19 cellular contexts compared by ENCODE assay signal in the genomic region with DNA sequence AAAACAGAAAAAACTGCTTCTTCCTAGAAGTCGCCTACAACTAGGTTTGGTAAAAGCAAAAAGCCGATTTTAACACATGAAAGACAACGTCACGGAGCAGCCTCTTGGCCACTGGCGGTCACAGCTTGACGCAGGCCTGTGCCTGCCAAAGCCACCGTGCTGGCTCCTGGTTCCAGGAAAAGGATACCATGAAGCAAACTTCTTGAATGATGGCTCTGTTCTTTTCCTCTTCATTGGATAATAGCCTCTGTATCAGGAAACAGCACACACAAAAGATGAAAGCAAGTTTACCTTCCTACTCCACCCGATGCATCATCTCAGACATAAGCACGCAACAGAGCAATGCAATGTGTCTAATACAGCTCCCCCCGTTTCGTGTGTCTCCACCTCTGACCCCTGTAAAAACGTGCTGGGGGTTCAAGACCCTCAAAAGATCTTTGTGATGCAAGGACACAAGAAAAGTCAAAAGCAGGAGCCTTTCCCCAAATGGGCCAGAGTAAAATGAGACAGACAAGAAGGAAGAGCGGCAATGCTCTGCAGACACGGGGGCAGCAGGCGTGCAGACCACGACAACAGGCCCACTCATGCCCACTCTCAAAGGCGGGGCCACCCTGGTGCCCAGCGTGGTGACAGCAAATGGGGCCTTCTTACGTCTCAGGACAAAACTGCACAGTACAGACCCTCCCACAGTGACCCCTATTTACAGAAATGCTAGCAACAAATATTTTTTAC. TPM values are rescaled to one million over a fixed set of nuclear protein-coding genes. Genes with fewer than 3 reads are reported as not detected.
A peak's percentile ranks its signal among the peaks of the same experiment; 100 is the strongest.
DNase-seq lines count a peak whose midpoint lies in the region; ATAC-seq and TF ChIP-seq lines count a peak whose summit lies in the region.
"Had no signal": no experiment of that assay in that cellular context is flagged by ENCODE, and none has a peak within 500 bp of the region (broad histone marks: within the 10 kb centered on the region; RNA-seq: fewer than 3 reads in every experiment).

No MANE protein-coding gene starts in this region.

- H3K4me1 Mint-ChIP-seq in activated T-cell treated with anti-CD3 and anti-CD28 coated beads, Interleukin-2, amount 50 U/mL, for 24 hours (ENCODE audit: low read depth) = peaks cover 28% of the 10 kb centered on the region
- peaks cover 26% of the 10 kb centered on the region for H3K4me1 Mint-ChIP-seq in activated T-cell treated with anti-CD3 and anti-CD28 coated beads, Interleukin-2, amount 50 U/mL, for 72 hours (ENCODE audit: low read depth)
- H3K4me1 Mint-ChIP-seq in type B pancreatic cell (ENCODE audit: unreplicated experiment) (peaks cover 17% of the 10 kb centered on the region), immature natural killer cell (peaks cover 33 to 46% of the 10 kb centered on the region in 2 donors)

- ATAC-seq in activated T-cell treated with anti-CD3 and anti-CD28 coated beads, Interleukin-2, amount 50 U/mL, for 72 hours (replicated peaks in 1 of 2) = no peak
- no peak for ATAC-seq in HG02763 (IDR thresholded peaks at IDR 0.05; ENCODE audit: unreplicated experiment)
- ATAC-seq: HCT116, K562 had no signal

- H3K9me3 Mint-ChIP-seq in activated T-cell treated with anti-CD3 and anti-CD28 coated beads, Interleukin-2, amount 50 U/mL, for 24 hours = peaks cover 2% of the 10 kb centered on the region
- H3K9me3 Mint-ChIP-seq in activated T-cell treated with anti-CD3 and anti-CD28 coated beads, Interleukin-2, amount 50 U/mL, for 72 hours = peaks cover 0 to 3% of the 10 kb centered on the region in 2 donors
- H3K9me3 Mint-ChIP-seq in type B pancreatic cell = no peaks in the 10 kb centered on the region
- H3K9me3 Mint-ChIP-seq in immature natural killer cell = no peaks in the 10 kb centered on the region
- H3K9me3 Mint-ChIP-seq: activated CD4-positive, alpha-beta T cell treated with anti-CD3 and anti-CD28 coated beads, Interleukin-2, amount 10 ng/mL, durations not matched to agents 24 days and 14 days had no signal

- H3K27ac Mint-ChIP-seq in activated T-cell treated with anti-CD3 and anti-CD28 coated beads, Interleukin-2, amount 50 U/mL, for 24 hours = peak overlapping the region; percentile 69
- no peak overlapping the region for H3K27ac Mint-ChIP-seq in activated T-cell treated with anti-CD3 and anti-CD28 coated beads, Interleukin-2, amount 50 U/mL, for 72 hours
- H3K27ac Mint-ChIP-seq in type B pancreatic cell (peak overlapping the region; percentile 21), immature natural killer cell (no peak overlapping the region)
- H3K27ac Mint-ChIP-seq: activated CD4-positive, alpha-beta T cell treated with anti-CD3 and anti-CD28 coated beads, Interleukin-2, amount 10 ng/mL, durations not matched to agents 24 days and 14 days; CD4-positive, CD25-positive, alpha-beta regulatory T cell; mesothelial cell of epicardium had no signal

- peaks cover 49% of the 10 kb centered on the region for H3K36me3 Mint-ChIP-seq in activated T-cell treated with anti-CD3 and anti-CD28 coated beads, Interleukin-2, amount 50 U/mL, for 24 hours (ENCODE audit: low read depth)
- H3K36me3 Mint-ChIP-seq in activated T-cell treated with anti-CD3 and anti-CD28 coated beads, Interleukin-2, amount 50 U/mL, for 72 hours (ENCODE audit: insufficient read depth in 2 of 2) = peaks cover 4 to 11% of the 10 kb centered on the region in 2 donors
- peaks cover 6% of the 10 kb centered on the region for H3K36me3 Mint-ChIP-seq in type B pancreatic cell
- peaks cover 4 to 14% (median 4%) of the 10 kb centered on the region in 3 donors for H3K36me3 Mint-ChIP-seq in immature natural killer cell

- H3K27me3 Mint-ChIP-seq in activated T-cell treated with anti-CD3 and anti-CD28 coated beads, Interleukin-2, amount 50 U/mL, for 24 hours = no peaks in the 10 kb centered on the region
- no peaks in the 10 kb centered on the region for H3K27me3 Mint-ChIP-seq in activated T-cell treated with anti-CD3 and anti-CD28 coated beads, Interleukin-2, amount 50 U/mL, for 72 hours (ENCODE audit: low read depth)
- H3K27me3 Mint-ChIP-seq in type B pancreatic cell (no peaks in the 10 kb centered on the region), immature natural killer cell (ENCODE audit: low read depth in 3 of 3) (peaks cover 4 to 8% (median 5%) of the 10 kb centered on the region in 3 donors)
- H3K27me3 Mint-ChIP-seq: activated CD4-positive, alpha-beta T cell treated with anti-CD3 and anti-CD28 coated beads, Interleukin-2, amount 10 ng/mL, durations not matched to agents 24 days and 14 days; CD4-positive, CD25-positive, alpha-beta regulatory T cell had no signal

- DNase-seq in activated T-cell treated with anti-CD3 and anti-CD28 coated beads, Interleukin-2, amount 50 U/mL, for 24 hours = no peak
- DNase-seq in activated T-cell treated with anti-CD3 and anti-CD28 coated beads, Interleukin-2, amount 50 U/mL, for 72 hours = no peak
- peak; percentile 77 for DNase-seq in cerebellum (ENCODE audit: low spot score)
- DNase-seq in lung microvascular endothelial cell (ENCODE audit: low read depth in 2 of 2) = peak; percentile 76 to 88
- DNase-seq in type B pancreatic cell (ENCODE audit: extremely low spot score, unreplicated experiment) = no peak
- DNase-seq in NCI-H446 treated with DMSO at 0.1 percent for 48 hours (lab: John Stamatoyannopoulos, UW) = no peak
- DNase-seq in immature natural killer cell = no peak
- DNase-seq: activated CD4-positive, alpha-beta T cell treated with anti-CD3 and anti-CD28 coated beads, Interleukin-2, amount 10 ng/mL, durations not matched to agents 24 days and 14 days; activated T-cell treated with anti-CD3 and anti-CD28 coated beads, Interleukin-2, amount 50 U/mL, for 48 hours; amniotic stem cell; CD4-positive, CD25-positive, alpha-beta regulatory T cell; effector CD4-positive, alpha-beta T cell; foreskin fibroblast; NCI-H226; occipital lobe had no signal

- TF ChIP-seq CTCF in type B pancreatic cell (conservative IDR thresholded peaks at IDR 0.05) = no peak

- H3K4me3 Mint-ChIP-seq in activated T-cell treated with anti-CD3 and anti-CD28 coated beads, Interleukin-2, amount 50 U/mL, for 24 hours = no peak overlapping the region
- no peak overlapping the region for H3K4me3 Mint-ChIP-seq in activated T-cell treated with anti-CD3 and anti-CD28 coated beads, Interleukin-2, amount 50 U/mL, for 72 hours
- no peak overlapping the region for H3K4me3 Mint-ChIP-seq in type B pancreatic cell
- no peak overlapping the region for H3K4me3 Mint-ChIP-seq in immature natural killer cell
- H3K4me3 Mint-ChIP-seq: activated CD4-positive, alpha-beta T cell treated with anti-CD3 and anti-CD28 coated beads, Interleukin-2, amount 10 ng/mL, durations not matched to agents 24 days and 14 days; mesothelial cell of epicardium had no signal

RNA-seq across cellular contexts. Expression of gene GAK, which starts 19.4 kb away (rescaled TPM):
- 100 to 1,000 TPM; 136 to 140 TPM for total RNA-seq in activated T-cell treated with anti-CD3 and anti-CD28 coated beads, Interleukin-2, amount 50 U/mL, for 72 hours
- total RNA-seq in cerebellum (49.6 TPM), lung microvascular endothelial cell (42.1 and 74.8 TPM in 2 replicates), type B pancreatic cell (ENCODE audit: low replicate concordance) (97.1 and 115 TPM in 2 replicates)
- 100 to 1,000 TPM in 1 of 3 donors, 10 to 100 TPM in 2; 49.4 to 119 (median 52.2) TPM for polyA plus RNA-seq in immature natural killer cell

RNA-seq across cellular contexts. Expression of gene TMEM175, which starts 19.5 kb away (rescaled TPM):
- 10 to 100 TPM; 21.0 to 22.0 TPM for total RNA-seq in activated T-cell treated with anti-CD3 and anti-CD28 coated beads, Interleukin-2, amount 50 U/mL, for 72 hours
- total RNA-seq in cerebellum (23.3 TPM), lung microvascular endothelial cell (7.2 and 8.5 TPM in 2 replicates), type B pancreatic cell (ENCODE audit: low replicate concordance) (21.4 and 33.6 TPM in 2 replicates)
- 10 to 100 TPM; 13.9 to 41.6 (median 28.7) TPM for polyA plus RNA-seq in immature natural killer cell

Comparison
In these comparisons a context has a peak if more than half of its experiments do, and no peak if none do; other contexts are left out.
1. H3K27ac Mint-ChIP-seq: peak in activated T-cell treated with anti-CD3 and anti-CD28 coated beads, Interleukin-2, amount 50 U/mL, for 24 hours (single experiment) and type B pancreatic cell (single experiment); none in activated T-cell treated with anti-CD3 and anti-CD28 coated beads, Interleukin-2, amount 50 U/mL, for 72 hours (single experiment) and immature natural killer cell (0 of 6).
2. DNase-seq: peak in cerebellum (single experiment) and lung microvascular endothelial cell (2 of 2); none in activated T-cell treated with anti-CD3 and anti-CD28 coated beads, Interleukin-2, amount 50 U/mL, for 24 hours (single experiment), activated T-cell treated with anti-CD3 and anti-CD28 coated beads, Interleukin-2, amount 50 U/mL, for 72 hours (0 of 2), type B pancreatic cell (single experiment), NCI-H446 treated with DMSO at 0.1 percent for 48 hours (single experiment) and immature natural killer cell (0 of 3).